Comparison of ENCODE assay signal across 8 cellular contexts in the genomic region with DNA sequence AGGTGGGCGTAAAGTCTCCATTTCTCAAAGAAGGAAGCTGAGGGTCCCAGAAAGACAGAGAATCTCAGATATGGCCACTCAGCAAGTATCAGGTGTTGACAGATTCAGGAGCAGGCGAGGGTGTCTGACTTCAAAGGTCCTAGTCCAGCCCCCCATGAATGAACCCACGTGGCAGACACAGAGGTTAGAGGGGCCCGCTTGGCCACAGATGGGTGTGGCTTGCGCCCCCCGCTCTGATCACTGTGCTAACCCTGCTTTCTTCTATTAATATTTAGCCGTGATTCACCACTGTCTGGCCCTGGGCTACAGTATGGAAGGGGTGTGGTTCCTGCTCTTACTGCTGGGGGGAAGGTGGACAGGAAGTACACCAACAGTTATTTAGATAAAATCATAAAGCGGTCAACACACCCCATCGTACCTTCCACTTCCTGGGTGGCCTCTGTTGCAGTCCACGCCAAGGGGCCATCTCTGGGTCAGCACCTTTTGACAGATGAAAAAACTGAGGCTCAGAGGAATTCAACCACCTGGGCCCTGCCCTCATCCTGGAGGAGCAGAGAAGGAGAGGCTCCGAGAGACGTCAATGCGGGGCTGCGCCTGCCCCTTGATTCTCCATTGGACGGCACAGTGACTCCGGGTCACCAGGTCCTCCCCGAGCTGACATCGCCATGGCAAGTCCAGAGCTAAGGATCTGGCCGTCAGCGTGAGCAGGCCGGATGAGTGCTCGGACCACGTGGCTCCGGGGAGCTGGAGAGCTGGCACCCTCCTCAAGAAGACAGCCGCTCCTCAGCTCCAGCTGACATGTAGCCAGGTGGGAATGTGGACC.
DNase-seq lines count a peak whose midpoint lies in the region; ATAC-seq, FAIRE-seq and TF ChIP-seq lines count a peak whose summit lies in the region.

No MANE protein-coding gene starts in this region.

- peak overlapping the region; percentile 75 for H2AFZ ChIP-seq in keratinocyte (ENCODE audit: control insufficient read depth, low read length)

- DNase-seq in A549 (ENCODE audit: low read depth in 1 of 2, low spot score in 1 of 2) (peak; percentile 62 to 66), SK-N-DZ (ENCODE audit: low spot score) (peak; percentile 45), keratinocyte (ENCODE audit: low read depth, low spot score) (peak; percentile 30), H7 (no peak), NCI-H2196 treated with DMSO at 0.1 percent for 48 hours (lab: John Stamatoyannopoulos, UW; ENCODE audit: unreplicated experiment) (no peak)
- DNase-seq in activated CD4-positive, alpha-beta T cell treated with anti-CD3 and anti-CD28 coated beads, Interleukin-2, amount 50 U/mL, for 48 hours = no peak

- dilution Hi-C loops in keratinocyte (cut with MboI; ENCODE audit: extremely low pct_ligation_motif_present, low sequenced_read_pairs) = no loop called here

- TF ChIP-seq EP300 in A549 (IDR thresholded peaks at IDR 0.05) = no peak

- H3K27me3 ChIP-seq in keratinocyte (ENCODE audit: control insufficient read depth, extremely low read depth, insufficient read depth, low read length) = peaks cover 26% of the 10 kb centered on the region
- no peaks in the 10 kb centered on the region for H3K27me3 ChIP-seq in H7 (ENCODE audit: control insufficient read depth, insufficient read depth, low read length)

- TF ChIP-seq CTCF in A549 (IDR thresholded peaks at IDR 0.05) (peak; percentile 4; the same call in 1 of the 3 replicates), keratinocyte (optimal IDR thresholded peaks at IDR 0.05 in 1 of 3, IDR thresholded peaks at IDR 0.05 in 1 of 3, conservative IDR thresholded peaks at IDR 0.05 in 1 of 3; ENCODE audit: extremely low read depth in 1 of 3, insufficient read depth in 2 of 3, low read length in 3 of 3) (peak in 2 of 3 experiments; percentile 3 to 5)

- H3K9me3 ChIP-seq in A549 (no peaks in the 10 kb centered on the region), keratinocyte (ENCODE audit: control insufficient read depth, low read depth, low read length) (no peaks in the 10 kb centered on the region)

- peak overlapping the region; percentile 77 for H3K9ac ChIP-seq in keratinocyte (ENCODE audit: control insufficient read depth, extremely low read depth, insufficient read depth, low read length)

- POLR2A ChIA-PET in A549 (lab: Yijun Ruan, JAX) = no interaction called here

- H3K4me2 ChIP-seq in A549 (peak overlapping the region; percentile 95), keratinocyte (ENCODE audit: control insufficient read depth, extremely low read depth, insufficient read depth, low read depth, low read length) (peak overlapping the region; percentile 91)

- H3K79me2 ChIP-seq in keratinocyte (ENCODE audit: control insufficient read depth, insufficient read depth, low read length) = no peaks in the 10 kb centered on the region

- no peaks in the 10 kb centered on the region for H3K36me3 ChIP-seq in keratinocyte (ENCODE audit: control insufficient read depth in 2 of 2, extremely low read depth in 1 of 2, insufficient read depth in 2 of 2, low read length in 2 of 2)
- H3K36me3 ChIP-seq in H7 (replicated peaks; ENCODE audit: control insufficient read depth, insufficient read depth, low read length) = no peaks in the 10 kb centered on the region

- H3K27ac ChIP-seq in A549 (peak overlapping the region; percentile 80 to 83), keratinocyte (ENCODE audit: control insufficient read depth, insufficient read depth, low read length) (peak overlapping the region; percentile 88)

- no peak for FAIRE-seq in A549 (lab: Jason Lieb, UNC)
- FAIRE-seq in keratinocyte (lab: Jason Lieb, UNC) = peak; percentile 9

- ATAC-seq in A549 (peak; percentile 61 to 66), GM18909 (IDR thresholded peaks at IDR 0.05; ENCODE audit: poor library complexity, unreplicated experiment) (peak; percentile 23), GM18502 (IDR thresholded peaks at IDR 0.05; ENCODE audit: poor library complexity, unreplicated experiment) (no peak)

- no peaks in the 10 kb centered on the region for H4K20me1 ChIP-seq in keratinocyte (ENCODE audit: control insufficient read depth, extremely low read depth, insufficient read depth, low read length)

- WGBS in A549 (ENCODE audit: missing lambda C conversion rate) = 49% methylated on average over 24 of the region's 25 CpGs

- TF ChIP-seq RAD21 in A549 (conservative IDR thresholded peaks at IDR 0.05 in 1 of 2, IDR thresholded peaks at IDR 0.05 in 1 of 2) = peak in 1 of 2 experiments; percentile 9; a peak in 2 of 5 replicates

- peak overlapping the region; percentile 42; the same call in 1 of the 3 replicates for H3K4me3 ChIP-seq in A549
- peak overlapping the region in 2 of 3 experiments; percentile 56 to 65 for H3K4me3 ChIP-seq in keratinocyte (ENCODE audit: control insufficient read depth in 2 of 3, extremely low read depth in 1 of 3, insufficient read depth in 2 of 3, low read depth in 1 of 3, low read length in 3 of 3)
- no peak overlapping the region for H3K4me3 ChIP-seq in H7 (ENCODE audit: insufficient read depth, low read depth, low read length)

- H3K9me1 ChIP-seq in keratinocyte (ENCODE audit: control insufficient read depth, extremely low read depth, insufficient read depth, low read length) = no peaks in the 10 kb centered on the region

- TF ChIP-seq POLR2A in A549 (IDR thresholded peaks at IDR 0.05; ENCODE audit: low read length) = no peak

- H3K4me1 ChIP-seq in A549 (peaks cover 28% of the 10 kb centered on the region), keratinocyte (ENCODE audit: control insufficient read depth, extremely low read depth, insufficient read depth, low read length) (peaks cover 21% of the 10 kb centered on the region)

- CTCF ChIA-PET in A549 (lab: Yijun Ruan, JAX) = interaction anchor here (0.6 to 9.7 kb wide), 110 partner anchors 8 to 1489 kb away, joined by 3 to 232 read pairs (median 6); partner anchors contain the start of genes NCOA3 and SULF2

TF ChIP-seq in A549, 52 proteins besides CTCF, POLR2A, EP300 and RAD21:
- TF ChIP-seq EHMT2 (IDR thresholded peaks at IDR 0.05; ENCODE audit: low read depth) = no peak
- 0 out of 2 replicates have a peak, but pooled peaks have one; percentile 30 for TF ChIP-seq GATA3 (IDR thresholded peaks at IDR 0.05; ENCODE audit: borderline replicate concordance)
- TF ChIP-seq, protein P1, sequence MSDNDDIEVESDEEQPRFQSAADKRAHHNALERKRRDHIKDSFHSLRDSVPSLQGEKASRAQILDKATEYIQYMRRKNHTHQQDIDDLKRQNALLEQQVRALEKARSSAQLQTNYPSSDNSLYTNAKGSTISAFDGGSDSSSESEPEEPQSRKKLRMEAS (IDR thresholded peaks at IDR 0.05) = peak; percentile 33

Comparison
In these comparisons a context has a peak if more than half of its experiments do, and no peak if none do; other contexts are left out.
1. DNase-seq: peak in A549 (2 of 2), SK-N-DZ (single experiment) and keratinocyte (single experiment); none in H7 (single experiment), NCI-H2196 treated with DMSO at 0.1 percent for 48 hours (single experiment) and activated CD4-positive, alpha-beta T cell treated with anti-CD3 and anti-CD28 coated beads, Interleukin-2, amount 50 U/mL, for 48 hours (0 of 2).